ENCODE assay signal across 15 cellular contexts in the genomic region with DNA sequence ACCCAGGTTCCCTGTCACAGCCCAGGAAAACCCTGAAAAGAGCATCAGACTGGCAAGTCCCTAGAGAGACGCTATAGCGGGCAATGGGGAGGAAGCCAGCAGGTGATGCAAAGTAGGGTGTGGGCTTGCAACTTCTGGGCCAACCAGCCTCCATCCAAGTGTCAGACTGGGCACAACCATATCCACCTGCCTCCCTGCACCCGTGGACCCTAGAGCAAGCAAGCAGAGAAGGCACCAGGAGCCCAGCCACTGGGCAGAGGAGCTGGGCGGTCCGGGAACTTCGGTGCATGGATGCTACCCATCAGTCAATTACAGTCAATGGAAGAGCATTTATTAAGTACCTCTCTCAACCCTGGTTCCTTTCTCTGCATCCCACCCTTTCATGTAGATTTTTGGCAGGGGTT. TPM values are rescaled to one million over a fixed set of nuclear protein-coding genes. Genes with fewer than 3 reads are reported as not detected.
A peak's percentile ranks its signal among the peaks of the same experiment; 100 is the strongest.
DNase-seq lines count a peak whose midpoint lies in the region; ATAC-seq and TF ChIP-seq lines count a peak whose summit lies in the region.
"Had no signal": no experiment of that assay in that cellular context is flagged by ENCODE, and none has a peak within 500 bp of the region (broad histone marks: within the 10 kb centered on the region; RNA-seq: fewer than 3 reads in every experiment).

No MANE protein-coding gene starts in this region.

- H3K4me1 ChIP-seq in ES-I3 (ENCODE audit: insufficient read depth, low read length) (peaks cover 49% of the 10 kb centered on the region), OCI-LY3 (ENCODE audit: low read length) (peaks cover 66% of the 10 kb centered on the region), endocrine pancreas (ENCODE audit: control insufficient read depth, insufficient read depth, low read length) (peaks cover 4% of the 10 kb centered on the region)

- H3K36me3 Mint-ChIP-seq in nephron (ENCODE audit: low read depth): no peaks in the 10 kb centered on the region
- H3K36me3 Mint-ChIP-seq in T-helper 2 cell treated with Interferon-gamma antibody and Interleukin-4, amounts not matched to agents 5 μg/mL and 100 μg/mL, for 36 hours (ENCODE audit: low read depth): no peaks in the 10 kb centered on the region
- H3K36me3 Mint-ChIP-seq: stimulated activated effector memory CD8-positive, alpha-beta T cell treated with anti-CD3 and anti-CD28 coated beads, Interleukin-12 subunit alpha, Interleukin-12 subunit beta, amount 100 ng/mL, for 72 hours had no signal

- TF ChIP-seq CTCF in OCI-LY3 (IDR thresholded peaks at IDR 0.05; ENCODE audit: low read depth, low read length) (no peak), nephron (IDR thresholded peaks at IDR 0.05; ENCODE audit: unreplicated experiment in 3 of 3) (no peak)

- no peak overlapping the region for H3K27ac Mint-ChIP-seq in nephron
- H3K27ac Mint-ChIP-seq in T-helper 2 cell treated with Interferon-gamma antibody and Interleukin-4, amounts not matched to agents 5 μg/mL and 100 μg/mL, for 36 hours: no peak overlapping the region
- H3K27ac Mint-ChIP-seq: stimulated activated effector memory CD8-positive, alpha-beta T cell treated with anti-CD3 and anti-CD28 coated beads, Interleukin-12 subunit alpha, Interleukin-12 subunit beta, amount 100 ng/mL, for 72 hours had no signal

- peaks cover 19% of the 10 kb centered on the region for H3K27me3 Mint-ChIP-seq in nephron (ENCODE audit: low read depth)
- peaks cover 63% of the 10 kb centered on the region for H3K27me3 Mint-ChIP-seq in T-helper 2 cell treated with Interferon-gamma antibody and Interleukin-4, amounts not matched to agents 5 μg/mL and 100 μg/mL, for 36 hours (ENCODE audit: low read depth)

- H3K4me1 Mint-ChIP-seq in nephron: peaks cover 60% of the 10 kb centered on the region
- peaks cover 3% of the 10 kb centered on the region for H3K4me1 Mint-ChIP-seq in T-helper 2 cell treated with Interferon-gamma antibody and Interleukin-4, amounts not matched to agents 5 μg/mL and 100 μg/mL, for 36 hours (ENCODE audit: low read depth)

- peaks cover 80% of the 10 kb centered on the region for H3K79me2 ChIP-seq in OCI-LY3 (ENCODE audit: low read length)

- no peaks in the 10 kb centered on the region for H3K9me3 Mint-ChIP-seq in nephron
- no peaks in the 10 kb centered on the region for H3K9me3 Mint-ChIP-seq in T-helper 2 cell treated with Interferon-gamma antibody and Interleukin-4, amounts not matched to agents 5 μg/mL and 100 μg/mL, for 36 hours
- H3K9me3 Mint-ChIP-seq: stimulated activated effector memory CD8-positive, alpha-beta T cell treated with anti-CD3 and anti-CD28 coated beads, Interleukin-12 subunit alpha, Interleukin-12 subunit beta, amount 100 ng/mL, for 72 hours had no signal

- no peak for DNase-seq in T-helper 2 cell treated with Interferon-gamma antibody and Interleukin-4, amounts not matched to agents 5 μg/mL and 100 μg/mL, for 36 hours (ENCODE audit: low spot score)
- DNase-seq in sciatic nerve (ENCODE audit: low spot score) (no peak), AG08395 (ENCODE audit: low spot score) (no peak)
- DNase-seq: activated CD4-positive, CD25-positive, alpha-beta regulatory T cell treated with anti-CD3 and anti-CD28 coated beads, Interleukin-2, amount 50 U/mL, for 72 hours; activated effector memory CD4-positive, alpha-beta T cell treated with Interleukin-2 at 50 U/mL for 16 hours; left cardiac atrium; NCI-H345; SHP77 had no signal

- H3K4me3 Mint-ChIP-seq in nephron: peak overlapping the region; percentile 86 to 90 (median 89)
- no peak overlapping the region for H3K4me3 Mint-ChIP-seq in T-helper 2 cell treated with Interferon-gamma antibody and Interleukin-4, amounts not matched to agents 5 μg/mL and 100 μg/mL, for 36 hours

- H3K4me3 ChIP-seq in OCI-LY3 (ENCODE audit: low read length) (peak overlapping the region; percentile 94), endocrine pancreas (ENCODE audit: control insufficient read depth, insufficient read depth, low read length) (peak overlapping the region; percentile 45)

- peak overlapping the region; percentile 48 for H3K27ac ChIP-seq in OCI-LY3 (ENCODE audit: low read length)
- H3K27ac ChIP-seq: pancreas had no signal

- peak overlapping the region; percentile 94; the same call in 1 of the 2 replicates for H3K9ac ChIP-seq in ES-I3 (ENCODE audit: low read depth, low read length)
- H3K9ac ChIP-seq in OCI-LY3 (ENCODE audit: low read length): peak overlapping the region; percentile 84
- H3K9ac ChIP-seq in endocrine pancreas (ENCODE audit: control insufficient read depth, insufficient read depth, low read length): no peak overlapping the region

- H3K4me2 ChIP-seq in OCI-LY3 (ENCODE audit: low read length): peak overlapping the region; percentile 83

- H3K36me3 ChIP-seq in ES-I3 (ENCODE audit: insufficient read depth, low read length) (no peaks in the 10 kb centered on the region), OCI-LY3 (replicated peaks; ENCODE audit: low read depth, low read length) (peaks cover 32% of the 10 kb centered on the region), endocrine pancreas (ENCODE audit: control insufficient read depth, insufficient read depth, low read length) (no peaks in the 10 kb centered on the region)
- H3K36me3 ChIP-seq: pancreas had no signal

- H3K27me3 ChIP-seq in OCI-LY3 (ENCODE audit: low read depth, low read length) (no peaks in the 10 kb centered on the region), endocrine pancreas (ENCODE audit: control insufficient read depth, insufficient read depth, low read length) (no peaks in the 10 kb centered on the region)
- H3K27me3 ChIP-seq: pancreas had no signal

- intact Hi-C loops in sciatic nerve (cut with DNase I): loop anchor here (5.0 kb wide), 1 partner anchor 59 kb away; no protein-coding TSS in a partner anchor

- H3K9me3 ChIP-seq in ES-I3 (ENCODE audit: control insufficient read depth, insufficient read depth, low read length): no peaks in the 10 kb centered on the region
- no peaks in the 10 kb centered on the region for H3K9me3 ChIP-seq in OCI-LY3 (ENCODE audit: insufficient read depth, low read length)
- H3K9me3 ChIP-seq in endocrine pancreas (ENCODE audit: control insufficient read depth, low read length): no peaks in the 10 kb centered on the region
- H3K9me3 ChIP-seq: pancreas had no signal

- ATAC-seq in sciatic nerve (no peak), GM19463 (IDR thresholded peaks at IDR 0.05; ENCODE audit: unreplicated experiment) (no peak)
- ATAC-seq: left cardiac atrium; pancreas; stimulated activated effector memory CD8-positive, alpha-beta T cell treated with anti-CD3 and anti-CD28 coated beads, Interleukin-12 subunit alpha, Interleukin-12 subunit beta, amount 100 ng/mL, for 72 hours had no signal

- peaks cover 64% of the 10 kb centered on the region for H4K20me1 ChIP-seq in OCI-LY3 (ENCODE audit: insufficient read depth, low read length)

- no peak overlapping the region for H2AFZ ChIP-seq in OCI-LY3 (ENCODE audit: low read depth, low read length)

RNA-seq across cellular contexts. Expression of a gene that starts 2.8 kb away (rescaled TPM):
- 32.3 TPM for total RNA-seq in sciatic nerve
